In genomic region chr9:112332977-112333638, GRCh38 we compare ENCODE assay signal across 1 cellular context.
TF ChIP-seq lines count a peak whose summit lies in the region.

Gene PTBP3, minus strand, starts transcription at chr9:112333619. Its CDS starts 35,754 bp downstream, at chr9:112297865.

TF ChIP-seq in H1, 55 proteins besides CTCF, POLR2A, EP300 and RAD21 (continued from another document):
- TF ChIP-seq SIX5 (IDR thresholded peaks at IDR 0.05; ENCODE audit: low read depth, low read length) (no peak), FOSL1 (IDR thresholded peaks at IDR 0.05; ENCODE audit: insufficient read depth, low read depth, low read length) (no peak), KDM5A (IDR thresholded peaks at IDR 0.05; ENCODE audit: low read length) (no peak; the same call in 1 of the 2 replicates), HDAC6 (IDR thresholded peaks at IDR 0.05; ENCODE audit: low read depth, low read length) (no peak), RFX5 (IDR thresholded peaks at IDR 0.05; ENCODE audit: borderline replicate concordance, low read depth, low read length) (no peak), HDAC2 (IDR thresholded peaks at IDR 0.05; ENCODE audit: borderline replicate concordance in 1 of 2, low read depth in 2 of 2, low read length in 2 of 2) (peak in 1 of 2 experiments; percentile 82; a peak in 1 of 4 replicates), TAF7 (optimal IDR thresholded peaks at IDR 0.05; ENCODE audit: borderline replicate concordance, low read depth, low read length) (peak; percentile 44), ZNF274 (IDR thresholded peaks at IDR 0.05; ENCODE audit: borderline replicate concordance, extremely low read depth, low read length) (no peak), MAX (IDR thresholded peaks at IDR 0.05) (peak; percentile 51; the same call in 1 of the 2 replicates), GTF2F1 (IDR thresholded peaks at IDR 0.05; ENCODE audit: borderline replicate concordance, low read depth, low read length) (no peak), BACH1 (IDR thresholded peaks at IDR 0.05; ENCODE audit: low read length) (no peak), NANOG (IDR thresholded peaks at IDR 0.05; ENCODE audit: insufficient read depth, low read depth, low read length, poor library complexity, severe bottlenecking) (no peak), BRCA1 (IDR thresholded peaks at IDR 0.05; ENCODE audit: low read depth, low read length) (no peak), SRF (IDR thresholded peaks at IDR 0.05; ENCODE audit: low read depth, low read length) (no peak), ATF3 (IDR thresholded peaks at IDR 0.05; ENCODE audit: insufficient read depth, low read depth, low read length) (no peak), BCL11A (IDR thresholded peaks at IDR 0.05; ENCODE audit: low read depth in 2 of 2, low read length in 2 of 2) (no peak), POU5F1 (IDR thresholded peaks at IDR 0.05; ENCODE audit: low read depth, low read length) (no peak), SUZ12 (IDR thresholded peaks at IDR 0.05; ENCODE audit: low read length) (0 out of 2 replicates have a peak, but pooled peaks have one; percentile 34), TCF12 (IDR thresholded peaks at IDR 0.05; ENCODE audit: low read depth, low read length) (no peak), CREB1 (IDR thresholded peaks at IDR 0.05) (peak; percentile 50), JUN (IDR thresholded peaks at IDR 0.05; ENCODE audit: low read depth, low read length) (no peak), NRF1 (IDR thresholded peaks at IDR 0.05; ENCODE audit: low read depth, low read length) (no peak), EZH2 (IDR thresholded peaks at IDR 0.05; ENCODE audit: low read depth, low read length, severe bottlenecking) (no peak), SP1 (IDR thresholded peaks at IDR 0.05; ENCODE audit: low read depth, low read length) (no peak), JUND (IDR thresholded peaks at IDR 0.05; ENCODE audit: low read length) (no peak), EGR1 (IDR thresholded peaks at IDR 0.05; ENCODE audit: borderline replicate concordance, low read depth, low read length) (no peak), SAP30 (IDR thresholded peaks at IDR 0.05; ENCODE audit: insufficient read depth, insufficient replicate concordance, low read length) (no peak), YY1 (IDR thresholded peaks at IDR 0.05; ENCODE audit: low read depth, low read length) (no peak; the same call in 1 of the 2 replicates), TEAD4 (IDR thresholded peaks at IDR 0.05; ENCODE audit: low read depth, low read length) (no peak), SP2 (IDR thresholded peaks at IDR 0.05; ENCODE audit: low read length) (no peak), MAFK (IDR thresholded peaks at IDR 0.05; ENCODE audit: low read depth, low read length) (no peak), RNF2 (IDR thresholded peaks at IDR 0.05; ENCODE audit: borderline replicate concordance, low read depth, low read length, missing control alignments, poor library complexity, severe bottlenecking) (no peak), KDM1A (IDR thresholded peaks at IDR 0.05; ENCODE audit: borderline replicate concordance, low read length) (no peak), CBX5 (IDR thresholded peaks at IDR 0.05; ENCODE audit: low read depth, low read length) (no peak), POLR2AphosphoS5 (IDR thresholded peaks at IDR 0.05; ENCODE audit: low read depth, low read length) (peak; percentile 63; the same call in 1 of the 2 replicates), CHD2 (IDR thresholded peaks at IDR 0.05; ENCODE audit: low read length) (no peak), TBP (IDR thresholded peaks at IDR 0.05; ENCODE audit: low read depth, low read length) (peak; percentile 55; the same call in 1 of the 2 replicates)
- TF ChIP-seq, protein P1, sequence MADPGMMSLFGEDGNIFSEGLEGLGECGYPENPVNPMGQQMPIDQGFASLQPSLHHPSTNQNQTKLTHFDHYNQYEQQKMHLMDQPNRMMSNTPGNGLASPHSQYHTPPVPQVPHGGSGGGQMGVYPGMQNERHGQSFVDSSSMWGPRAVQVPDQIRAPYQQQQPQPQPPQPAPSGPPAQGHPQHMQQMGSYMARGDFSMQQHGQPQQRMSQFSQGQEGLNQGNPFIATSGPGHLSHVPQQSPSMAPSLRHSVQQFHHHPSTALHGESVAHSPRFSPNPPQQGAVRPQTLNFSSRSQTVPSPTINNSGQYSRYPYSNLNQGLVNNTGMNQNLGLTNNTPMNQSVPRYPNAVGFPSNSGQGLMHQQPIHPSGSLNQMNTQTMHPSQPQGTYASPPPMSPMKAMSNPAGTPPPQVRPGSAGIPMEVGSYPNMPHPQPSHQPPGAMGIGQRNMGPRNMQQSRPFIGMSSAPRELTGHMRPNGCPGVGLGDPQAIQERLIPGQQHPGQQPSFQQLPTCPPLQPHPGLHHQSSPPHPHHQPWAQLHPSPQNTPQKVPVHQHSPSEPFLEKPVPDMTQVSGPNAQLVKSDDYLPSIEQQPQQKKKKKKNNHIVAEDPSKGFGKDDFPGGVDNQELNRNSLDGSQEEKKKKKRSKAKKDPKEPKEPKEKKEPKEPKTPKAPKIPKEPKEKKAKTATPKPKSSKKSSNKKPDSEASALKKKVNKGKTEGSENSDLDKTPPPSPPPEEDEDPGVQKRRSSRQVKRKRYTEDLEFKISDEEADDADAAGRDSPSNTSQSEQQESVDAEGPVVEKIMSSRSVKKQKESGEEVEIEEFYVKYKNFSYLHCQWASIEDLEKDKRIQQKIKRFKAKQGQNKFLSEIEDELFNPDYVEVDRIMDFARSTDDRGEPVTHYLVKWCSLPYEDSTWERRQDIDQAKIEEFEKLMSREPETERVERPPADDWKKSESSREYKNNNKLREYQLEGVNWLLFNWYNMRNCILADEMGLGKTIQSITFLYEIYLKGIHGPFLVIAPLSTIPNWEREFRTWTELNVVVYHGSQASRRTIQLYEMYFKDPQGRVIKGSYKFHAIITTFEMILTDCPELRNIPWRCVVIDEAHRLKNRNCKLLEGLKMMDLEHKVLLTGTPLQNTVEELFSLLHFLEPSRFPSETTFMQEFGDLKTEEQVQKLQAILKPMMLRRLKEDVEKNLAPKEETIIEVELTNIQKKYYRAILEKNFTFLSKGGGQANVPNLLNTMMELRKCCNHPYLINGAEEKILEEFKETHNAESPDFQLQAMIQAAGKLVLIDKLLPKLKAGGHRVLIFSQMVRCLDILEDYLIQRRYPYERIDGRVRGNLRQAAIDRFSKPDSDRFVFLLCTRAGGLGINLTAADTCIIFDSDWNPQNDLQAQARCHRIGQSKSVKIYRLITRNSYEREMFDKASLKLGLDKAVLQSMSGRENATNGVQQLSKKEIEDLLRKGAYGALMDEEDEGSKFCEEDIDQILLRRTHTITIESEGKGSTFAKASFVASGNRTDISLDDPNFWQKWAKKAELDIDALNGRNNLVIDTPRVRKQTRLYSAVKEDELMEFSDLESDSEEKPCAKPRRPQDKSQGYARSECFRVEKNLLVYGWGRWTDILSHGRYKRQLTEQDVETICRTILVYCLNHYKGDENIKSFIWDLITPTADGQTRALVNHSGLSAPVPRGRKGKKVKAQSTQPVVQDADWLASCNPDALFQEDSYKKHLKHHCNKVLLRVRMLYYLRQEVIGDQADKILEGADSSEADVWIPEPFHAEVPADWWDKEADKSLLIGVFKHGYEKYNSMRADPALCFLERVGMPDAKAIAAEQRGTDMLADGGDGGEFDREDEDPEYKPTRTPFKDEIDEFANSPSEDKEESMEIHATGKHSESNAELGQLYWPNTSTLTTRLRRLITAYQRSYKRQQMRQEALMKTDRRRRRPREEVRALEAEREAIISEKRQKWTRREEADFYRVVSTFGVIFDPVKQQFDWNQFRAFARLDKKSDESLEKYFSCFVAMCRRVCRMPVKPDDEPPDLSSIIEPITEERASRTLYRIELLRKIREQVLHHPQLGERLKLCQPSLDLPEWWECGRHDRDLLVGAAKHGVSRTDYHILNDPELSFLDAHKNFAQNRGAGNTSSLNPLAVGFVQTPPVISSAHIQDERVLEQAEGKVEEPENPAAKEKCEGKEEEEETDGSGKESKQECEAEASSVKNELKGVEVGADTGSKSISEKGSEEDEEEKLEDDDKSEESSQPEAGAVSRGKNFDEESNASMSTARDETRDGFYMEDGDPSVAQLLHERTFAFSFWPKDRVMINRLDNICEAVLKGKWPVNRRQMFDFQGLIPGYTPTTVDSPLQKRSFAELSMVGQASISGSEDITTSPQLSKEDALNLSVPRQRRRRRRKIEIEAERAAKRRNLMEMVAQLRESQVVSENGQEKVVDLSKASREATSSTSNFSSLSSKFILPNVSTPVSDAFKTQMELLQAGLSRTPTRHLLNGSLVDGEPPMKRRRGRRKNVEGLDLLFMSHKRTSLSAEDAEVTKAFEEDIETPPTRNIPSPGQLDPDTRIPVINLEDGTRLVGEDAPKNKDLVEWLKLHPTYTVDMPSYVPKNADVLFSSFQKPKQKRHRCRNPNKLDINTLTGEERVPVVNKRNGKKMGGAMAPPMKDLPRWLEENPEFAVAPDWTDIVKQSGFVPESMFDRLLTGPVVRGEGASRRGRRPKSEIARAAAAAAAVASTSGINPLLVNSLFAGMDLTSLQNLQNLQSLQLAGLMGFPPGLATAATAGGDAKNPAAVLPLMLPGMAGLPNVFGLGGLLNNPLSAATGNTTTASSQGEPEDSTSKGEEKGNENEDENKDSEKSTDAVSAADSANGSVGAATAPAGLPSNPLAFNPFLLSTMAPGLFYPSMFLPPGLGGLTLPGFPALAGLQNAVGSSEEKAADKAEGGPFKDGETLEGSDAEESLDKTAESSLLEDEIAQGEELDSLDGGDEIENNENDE (IDR thresholded peaks at IDR 0.05; ENCODE audit: insufficient replicate concordance, low read length) = no peak
- TF ChIP-seq, protein P2, sequence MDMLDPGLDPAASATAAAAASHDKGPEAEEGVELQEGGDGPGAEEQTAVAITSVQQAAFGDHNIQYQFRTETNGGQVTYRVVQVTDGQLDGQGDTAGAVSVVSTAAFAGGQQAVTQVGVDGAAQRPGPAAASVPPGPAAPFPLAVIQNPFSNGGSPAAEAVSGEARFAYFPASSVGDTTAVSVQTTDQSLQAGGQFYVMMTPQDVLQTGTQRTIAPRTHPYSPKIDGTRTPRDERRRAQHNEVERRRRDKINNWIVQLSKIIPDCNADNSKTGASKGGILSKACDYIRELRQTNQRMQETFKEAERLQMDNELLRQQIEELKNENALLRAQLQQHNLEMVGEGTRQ (IDR thresholded peaks at IDR 0.05; ENCODE audit: low read length) = no peak
- TF ChIP-seq, protein P3, sequence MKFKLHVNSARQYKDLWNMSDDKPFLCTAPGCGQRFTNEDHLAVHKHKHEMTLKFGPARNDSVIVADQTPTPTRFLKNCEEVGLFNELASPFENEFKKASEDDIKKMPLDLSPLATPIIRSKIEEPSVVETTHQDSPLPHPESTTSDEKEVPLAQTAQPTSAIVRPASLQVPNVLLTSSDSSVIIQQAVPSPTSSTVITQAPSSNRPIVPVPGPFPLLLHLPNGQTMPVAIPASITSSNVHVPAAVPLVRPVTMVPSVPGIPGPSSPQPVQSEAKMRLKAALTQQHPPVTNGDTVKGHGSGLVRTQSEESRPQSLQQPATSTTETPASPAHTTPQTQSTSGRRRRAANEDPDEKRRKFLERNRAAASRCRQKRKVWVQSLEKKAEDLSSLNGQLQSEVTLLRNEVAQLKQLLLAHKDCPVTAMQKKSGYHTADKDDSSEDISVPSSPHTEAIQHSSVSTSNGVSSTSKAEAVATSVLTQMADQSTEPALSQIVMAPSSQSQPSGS (IDR thresholded peaks at IDR 0.05; ENCODE audit: low read length) = no peak
